24 cellular contexts compared by ENCODE assay signal in genomic region chr4:109640644-109641043, GRCh38.
DNase-seq lines count a peak whose midpoint lies in the region; ATAC-seq lines count a peak whose summit lies in the region.
"Had no signal": no experiment of that assay in that cellular context is flagged by ENCODE, and none has a peak within 500 bp of the region (broad histone marks: within the 10 kb centered on the region; RNA-seq: fewer than 3 reads in every experiment).

No MANE protein-coding gene starts in this region.

- peaks cover 14% of the 10 kb centered on the region for H3K9me3 Mint-ChIP-seq in activated T-cell treated with anti-CD3 and anti-CD28 coated beads, Interleukin-2, amount 50 U/mL, for 4 hours
- peaks cover 0 to 6% (median 0%) of the 10 kb centered on the region in 5 donors for H3K9me3 Mint-ChIP-seq in CD8-positive, alpha-beta memory T cell
- peaks cover 7% of the 10 kb centered on the region for H3K9me3 Mint-ChIP-seq in memory B cell

- no peak for DNase-seq in activated T-cell treated with anti-CD3 and anti-CD28 coated beads, Interleukin-2, amount 50 U/mL, for 4 hours
- no peak for DNase-seq in activated T-cell treated with anti-CD3 and anti-CD28 coated beads for 4 hours
- DNase-seq in CD8-positive, alpha-beta memory T cell = no peak
- DNase-seq in memory B cell (ENCODE audit: low spot score in 2 of 2) = no peak
- DNase-seq in Right ventricle myocardium inferior (ENCODE audit: missing footprints) = no peak
- no peak for DNase-seq in activated effector memory CD4-positive, alpha-beta T cell treated with anti-CD3 and anti-CD28 coated beads, Interleukin-2, amount 50 U/mL, for 16 hours
- DNase-seq in NCI-H82 (lab: John Stamatoyannopoulos, UW) = no peak
- DNase-seq: adrenal gland; body of pancreas; Calu3; dermis blood vessel endothelial cell; gastrocnemius medialis; mucosa of descending colon; NCI-H1092 treated with DMSO at 0.1 percent for 48 hours; NCI-H1930; posterior cingulate gyrus; right cardiac atrium; SJCRH30; stimulated activated CD4-positive, alpha-beta T cell treated with anti-CD3 and anti-CD28 coated beads, Interleukin-2, amount 100 ng/mL, for 24 hours had no signal

- peak overlapping the region; percentile 1 for H3K4me3 Mint-ChIP-seq in activated T-cell treated with anti-CD3 and anti-CD28 coated beads, Interleukin-2, amount 50 U/mL, for 4 hours
- no peak overlapping the region for H3K4me3 Mint-ChIP-seq in CD8-positive, alpha-beta memory T cell
- H3K4me3 Mint-ChIP-seq in memory B cell = no peak overlapping the region
- H3K4me3 Mint-ChIP-seq: neural crest cell, type B pancreatic cell had no signal

- peaks cover 48% of the 10 kb centered on the region for H3K4me1 Mint-ChIP-seq in activated T-cell treated with anti-CD3 and anti-CD28 coated beads, Interleukin-2, amount 50 U/mL, for 4 hours (ENCODE audit: low read depth)
- H3K4me1 Mint-ChIP-seq in CD8-positive, alpha-beta memory T cell = peaks cover 49 to 63% (median 59%) of the 10 kb centered on the region in 3 donors
- peaks cover 16% of the 10 kb centered on the region for H3K4me1 Mint-ChIP-seq in memory B cell
- H3K4me1 Mint-ChIP-seq: neural crest cell had no signal

- peaks cover 34% of the 10 kb centered on the region for H3K36me3 Mint-ChIP-seq in activated T-cell treated with anti-CD3 and anti-CD28 coated beads, Interleukin-2, amount 50 U/mL, for 4 hours (ENCODE audit: insufficient read depth)
- peaks cover 15 to 28% (median 25%) of the 10 kb centered on the region in 3 donors for H3K36me3 Mint-ChIP-seq in CD8-positive, alpha-beta memory T cell
- peaks cover 24% of the 10 kb centered on the region for H3K36me3 Mint-ChIP-seq in memory B cell
- H3K36me3 Mint-ChIP-seq: type B pancreatic cell had no signal

- H3K27me3 ChIP-seq in CD8-positive, alpha-beta memory T cell (ENCODE audit: insufficient read depth, low read length, poor library complexity, severe bottlenecking) = no peaks in the 10 kb centered on the region
- H3K27me3 ChIP-seq: adrenal gland, body of pancreas, gastrocnemius medialis, hepatocyte, SJCRH30 had no signal

- no peaks in the 10 kb centered on the region for H3K36me3 ChIP-seq in CD8-positive, alpha-beta memory T cell (ENCODE audit: insufficient read depth, low read length)
- H3K36me3 ChIP-seq: adrenal gland, gastrocnemius medialis, SJCRH30 had no signal

- CTCF ChIA-PET in CD8-positive, alpha-beta memory T cell (lab: Charles Lee) = interaction anchor here (1.4 kb wide), 1 partner anchor 11 kb away, joined by 3 read pairs; no protein-coding TSS in a partner anchor

- H3K4me3 ChIP-seq in CD8-positive, alpha-beta memory T cell (ENCODE audit: low read length) = no peak overlapping the region
- H3K4me3 ChIP-seq: adrenal gland, body of pancreas, gastrocnemius medialis, hepatocyte, lung, mucosa of descending colon, SJCRH30 had no signal

- POLR2A ChIA-PET in CD8-positive, alpha-beta memory T cell (lab: Charles Lee) = no interaction called here

- H3K4me1 ChIP-seq in CD8-positive, alpha-beta memory T cell (ENCODE audit: insufficient read depth, low read length) = peaks cover 38% of the 10 kb centered on the region
- H3K4me1 ChIP-seq: adrenal gland, body of pancreas, gastrocnemius medialis, SJCRH30 had no signal

- peak in 1 of 2 donors; percentile 32 for ATAC-seq in activated T-cell treated with anti-CD3 and anti-CD28 coated beads, Interleukin-2, amount 50 U/mL, for 4 hours
- peak; percentile 53 for ATAC-seq in HG02981 (IDR thresholded peaks at IDR 0.05; ENCODE audit: unreplicated experiment)
- ATAC-seq in memory B cell (ENCODE audit: low read depth) = peak; percentile 29
- no peak for ATAC-seq in Right ventricle myocardium inferior
- ATAC-seq: body of pancreas, gastrocnemius medialis, mucosa of descending colon, right cardiac atrium had no signal

- H3K27ac ChIP-seq in CD8-positive, alpha-beta memory T cell (ENCODE audit: low read depth, low read length) = no peak overlapping the region
- H3K27ac ChIP-seq: adrenal gland, body of pancreas, gastrocnemius medialis, hepatocyte, SJCRH30 had no signal

- intact Hi-C loops in Right ventricle myocardium inferior (cut with DNase I) = no loop called here

- no peaks in the 10 kb centered on the region for H3K27me3 Mint-ChIP-seq in activated T-cell treated with anti-CD3 and anti-CD28 coated beads, Interleukin-2, amount 50 U/mL, for 4 hours (ENCODE audit: low read depth)
- H3K27me3 Mint-ChIP-seq in CD8-positive, alpha-beta memory T cell = no peaks in the 10 kb centered on the region
- no peaks in the 10 kb centered on the region for H3K27me3 Mint-ChIP-seq in memory B cell
- H3K27me3 Mint-ChIP-seq: type B pancreatic cell had no signal

- peak overlapping the region in 6 of 8 donors; percentile 20 to 95 (median 57) for H3K27ac Mint-ChIP-seq in CD8-positive, alpha-beta memory T cell
- H3K27ac Mint-ChIP-seq in memory B cell = peak overlapping the region; percentile 82
- H3K27ac Mint-ChIP-seq: type B pancreatic cell had no signal

- no peaks in the 10 kb centered on the region for H3K9me3 ChIP-seq in CD8-positive, alpha-beta memory T cell (ENCODE audit: low read length)
- H3K9me3 ChIP-seq: adrenal gland, body of pancreas, gastrocnemius medialis, mucosa of descending colon, SJCRH30 had no signal
